Comparison of ENCODE assay signal across 27 cellular contexts in genomic region chr1:186337554-186337953, GRCh38. TPM values are rescaled to one million over a fixed set of nuclear protein-coding genes. Genes with fewer than 3 reads are reported as not detected.
"Had no signal": no experiment of that assay in that cellular context is flagged by ENCODE, and none has a peak within 500 bp of the region (broad histone marks: within the 10 kb centered on the region; RNA-seq: fewer than 3 reads in every experiment).

No MANE protein-coding gene starts in this region.

- H3K4me1 ChIP-seq: ascending aorta, Peyer's patch had no signal

- H3K27ac ChIP-seq: ascending aorta, cardiac muscle cell, Peyer's patch, RWPE1 had no signal

- DNase-seq: activated CD4-positive, alpha-beta T cell treated with anti-CD3 and anti-CD28 coated beads for 36 hours; activated CD4-positive, alpha-beta T cell treated with anti-CD3 and anti-CD28 coated beads, Interleukin-2, amount 10 ng/mL, durations not matched to agents 7 days and 5 days; activated CD4-positive, alpha-beta T cell treated with anti-CD3 and anti-CD28 coated beads, Interleukin-2, amount 50 U/mL, for 48 hours; activated CD8-positive, alpha-beta T cell treated with anti-CD3 and anti-CD28 coated beads, Interleukin-2, amount 10 ng/mL, durations not matched to agents 7 days and 5 days; activated gamma-delta T cell; activated naive CD4-positive, alpha-beta T cell treated with Interleukin-2 at 50 U/mL for 16 hours; activated naive CD8-positive, alpha-beta T cell treated with anti-CD3 and anti-CD28 coated beads, Interleukin-2, amount 10 ng/mL, durations not matched to agents 7 days and 5 days; activated T-cell treated with anti-CD3 and anti-CD28 coated beads, Interleukin-2, amount 50 U/mL, for 24 hours; amygdala; NCI-H1105; NCI-H1417 treated with DMSO at 0.1 percent for 48 hours; NCI-H187 treated with DMSO at 0.1 percent for 48 hours; NCI-H2081; NCI-H226; NCI-H446 treated with DMSO at 0.1 percent for 48 hours; NCI-H524; NK-92 treated with Interleukin-12 subunit alpha and Interleukin-12 subunit beta, amount 100 ng/mL, for 24 hours; PC-3; Peyer's patch; SIG-M5 had no signal

- H3K4me3 ChIP-seq: ascending aorta, cardiac muscle cell, Peyer's patch had no signal

- H3K27me3 ChIP-seq: ascending aorta, cardiac muscle cell, Peyer's patch had no signal

- ATAC-seq: activated CD4-positive, alpha-beta T cell treated with anti-CD3 and anti-CD28 coated beads for 36 hours; activated CD4-positive, CD25-positive, alpha-beta regulatory T cell treated with anti-CD3 and anti-CD28 coated beads, Interleukin-2, amount 50 U/mL, for 24 hours; activated CD8-positive, alpha-beta T cell treated with anti-CD3 and anti-CD28 coated beads, Interleukin-2, amount 10 ng/mL, durations not matched to agents 7 days and 5 days; PC-3; Right ventricle myocardium inferior; WTC11 had no signal

- H3K9me3 ChIP-seq: ascending aorta, Peyer's patch had no signal

RNA-seq across cellular contexts. Expression of gene PRG4, which starts 41.5 kb away (rescaled TPM):
- total RNA-seq: activated naive CD8-positive, alpha-beta T cell treated with anti-CD3 and anti-CD28 coated beads, Interleukin-2, amount 10 ng/mL, durations not matched to agents 7 days and 5 days; cardiac muscle cell; MCF 10A; PC-3; Peyer's patch had no signal
- polyA plus RNA-seq: cardiac muscle cell had no signal
